ENCODE assay signal across 27 cellular contexts in genomic region chr4:56764206-56764605, GRCh38. TPM values are rescaled to one million over a fixed set of nuclear protein-coding genes. Genes with fewer than 3 reads are reported as not detected.
"Had no signal": no experiment of that assay in that cellular context is flagged by ENCODE, and none has a peak within 500 bp of the region (broad histone marks: within the 10 kb centered on the region; RNA-seq: fewer than 3 reads in every experiment).

No MANE protein-coding gene starts in this region.

- H3K9ac ChIP-seq: neural progenitor cell had no signal

- H3K27me3 ChIP-seq: gastrocnemius medialis, neural progenitor cell, ovary, right atrium auricular region, sigmoid colon, testis, transverse colon had no signal

- H3K36me3 ChIP-seq: gastrocnemius medialis, heart right ventricle, neural progenitor cell, ovary, right atrium auricular region, sigmoid colon, transverse colon had no signal

- ATAC-seq: gastrocnemius medialis; heart right ventricle; left lobe of liver; natural killer cell treated with Interleukin-12 subunit alpha and Interleukin-12 subunit beta and Interleukin-15 and Interleukin-18, amount 100 ng/mL, for 72 hours; stimulated activated naive B cell treated with anti-CD40 and anti-IgM and Interleukin-4, amounts not matched to agents 10 μg/mL and 1 μg/mL and 100 μg/mL, for 72 hours; stimulated activated naive CD8-positive, alpha-beta T cell treated with anti-CD3 and anti-CD28 coated beads, Interleukin-15, amount 100 ng/mL, for 72 hours had no signal

- H3K27ac ChIP-seq: gastrocnemius medialis, heart right ventricle, neural progenitor cell, ovary, right atrium auricular region, sigmoid colon, skin epidermis, testis, transverse colon had no signal

- H3K4me2 ChIP-seq: neural progenitor cell had no signal

- H3K4me1 ChIP-seq: gastrocnemius medialis, right atrium auricular region, sigmoid colon, testis had no signal

- H3K9me3 ChIP-seq: gastrocnemius medialis, heart right ventricle, mucosa of descending colon, ovary, right atrium auricular region, sigmoid colon, testis, transverse colon had no signal

- DNase-seq: effector memory CD4-positive, alpha-beta T cell; gastrocnemius medialis; heart right ventricle; hypothalamus; islet precursor cell; mammary epithelial cell; mucosa of descending colon; nucleus accumbens; ovary; sigmoid colon; stimulated activated CD4-positive, alpha-beta T cell treated with anti-CD3 and anti-CD28 coated beads, Interleukin-2, amount 100 ng/mL, for 24 hours; stimulated activated CD4-positive, alpha-beta T cell treated with anti-CD3 and anti-CD28 coated beads, Interleukin-4, amount 100 ng/mL, for 4 hours; stimulated activated naive B cell treated with anti-CD40 and anti-IgM and Interleukin-4, amounts not matched to agents 10 μg/mL and 1 μg/mL and 100 μg/mL, for 72 hours; stimulated activated naive CD8-positive, alpha-beta T cell treated with anti-CD3 and anti-CD28 coated beads, Interleukin-15, amount 100 ng/mL, for 72 hours; testis; transverse colon had no signal

- H3K4me3 ChIP-seq: gastrocnemius medialis, heart right ventricle, mucosa of descending colon, neural progenitor cell, ovary, right atrium auricular region, sigmoid colon, skin epidermis, testis, transverse colon had no signal

RNA-seq across cellular contexts. Expression of gene SPINK2, which starts 57.3 kb away (rescaled TPM):
- total RNA-seq: fibroblast of villous mesenchyme; left lobe of liver; lower leg skin; mammary epithelial cell; mesenteric fat pad; natural killer cell treated with Interleukin-12 subunit alpha and Interleukin-12 subunit beta and Interleukin-15 and Interleukin-18, amount 100 ng/mL, for 72 hours; posterior vena cava; subcutaneous adipose tissue; urinary bladder had no signal
